Comparison of ENCODE assay signal across 18 cellular contexts in the genomic region with DNA sequence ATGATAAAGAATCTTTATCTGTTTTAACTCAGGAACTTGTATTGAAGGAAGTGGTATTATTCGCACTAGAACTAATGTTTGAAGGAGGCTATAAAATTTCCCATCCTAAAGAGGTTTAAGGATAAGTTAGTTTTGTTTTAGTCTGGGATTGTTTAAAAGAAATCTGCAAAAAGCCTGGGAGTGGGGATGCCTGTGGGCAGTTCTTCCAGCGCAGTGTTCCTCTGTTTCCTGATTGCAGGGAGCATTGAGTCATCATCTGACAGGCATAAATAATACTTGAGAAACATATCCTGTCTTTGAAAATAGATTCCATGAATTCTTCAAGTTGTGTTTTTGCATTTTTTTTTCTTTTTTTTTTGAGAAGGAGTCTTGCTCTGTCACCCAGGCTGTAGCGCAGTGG.
A peak's percentile ranks its signal among the peaks of the same experiment; 100 is the strongest.
DNase-seq lines count a peak whose midpoint lies in the region; TF ChIP-seq lines count a peak whose summit lies in the region.
"Had no signal": no experiment of that assay in that cellular context is flagged by ENCODE, and none has a peak within 500 bp of the region (broad histone marks: within the 10 kb centered on the region; RNA-seq: fewer than 3 reads in every experiment).

No MANE protein-coding gene starts in this region.

- no peaks in the 10 kb centered on the region for H3K27me3 ChIP-seq in MG63
- H3K27me3 ChIP-seq: colonic mucosa, right lobe of liver, tibial nerve had no signal

- no peak overlapping the region for H3K27ac ChIP-seq in OCI-LY7 (ENCODE audit: low read depth, low read length, poor library complexity, severe bottlenecking)
- H3K27ac ChIP-seq: colonic mucosa, right lobe of liver, tibial nerve had no signal

- no peaks in the 10 kb centered on the region for H4K20me1 ChIP-seq in OCI-LY7 (ENCODE audit: insufficient read depth, low read length)

- H2AFZ ChIP-seq in OCI-LY7 (ENCODE audit: low read length), result no peak overlapping the region

- no peaks in the 10 kb centered on the region for H3K4me1 Mint-ChIP-seq in immature natural killer cell
- H3K4me1 Mint-ChIP-seq: activated CD4-positive, alpha-beta T cell treated with anti-CD3 and anti-CD28 coated beads, Interleukin-2, amount 10 ng/mL, durations not matched to agents 24 days and 14 days; CD8-positive, alpha-beta memory T cell had no signal

- H3K4me3 ChIP-seq in MG63, result no peak overlapping the region
- no peak overlapping the region for H3K4me3 ChIP-seq in choroid plexus epithelial cell (ENCODE audit: low read depth, low read length)
- no peak overlapping the region for H3K4me3 ChIP-seq in OCI-LY7 (ENCODE audit: low read depth, low read length, poor library complexity, severe bottlenecking)
- H3K4me3 ChIP-seq: colonic mucosa, right lobe of liver, tibial nerve had no signal

- DNase-seq in AG20443 (ENCODE audit: low spot score), result peak; percentile 75
- DNase-seq in MG63, result peak; percentile 50
- DNase-seq in choroid plexus epithelial cell (ENCODE audit: low read depth), result peak; percentile 90
- DNase-seq in myocyte (ENCODE audit: low read depth), result peak; percentile 60
- no peak for DNase-seq in immature natural killer cell
- no peak for DNase-seq in OCI-LY7 (ENCODE audit: low spot score)
- DNase-seq in NCI-H146 treated with DMSO at 0.1 percent for 48 hours (lab: John Stamatoyannopoulos, UW; ENCODE audit: unreplicated experiment), result no peak
- DNase-seq in NCI-H82 (lab: John Stamatoyannopoulos, UW), result no peak
- DNase-seq: activated CD4-positive, alpha-beta T cell treated with anti-CD3 and anti-CD28 coated beads, Interleukin-2, amount 10 ng/mL, durations not matched to agents 24 days and 14 days; activated effector memory CD4-positive, alpha-beta T cell treated with anti-CD3 and anti-CD28 coated beads, Interleukin-2, amount 50 U/mL, for 16 hours; CD8-positive, alpha-beta memory T cell; colonic mucosa; hypothalamus; midbrain; NCI-H1105 treated with DMSO at 0.1 percent for 48 hours; NCI-H526; right lobe of liver had no signal

- H3K9me3 ChIP-seq in MG63 (no peaks in the 10 kb centered on the region; the same call in 1 of the 2 replicates), OCI-LY7 (ENCODE audit: low read length) (no peaks in the 10 kb centered on the region)
- H3K9me3 ChIP-seq: colonic mucosa, right lobe of liver, tibial nerve had no signal

- CTCF ChIA-PET in OCI-LY7 (lab: Charles Lee; ENCODE audit: unreplicated experiment), result no interaction called here

- H3K36me3 ChIP-seq in MG63, result no peaks in the 10 kb centered on the region
- H3K36me3 ChIP-seq in OCI-LY7 (ENCODE audit: insufficient read depth, low read length), result no peaks in the 10 kb centered on the region
- H3K36me3 ChIP-seq: colonic mucosa, right lobe of liver, tibial nerve had no signal

- no peaks in the 10 kb centered on the region for H3K36me3 Mint-ChIP-seq in immature natural killer cell
- H3K36me3 Mint-ChIP-seq: CD8-positive, alpha-beta memory T cell had no signal

- no peak overlapping the region for H3K27ac Mint-ChIP-seq in immature natural killer cell
- H3K27ac Mint-ChIP-seq: activated CD4-positive, alpha-beta T cell treated with anti-CD3 and anti-CD28 coated beads, Interleukin-2, amount 10 ng/mL, durations not matched to agents 24 days and 14 days; CD8-positive, alpha-beta memory T cell had no signal

- H3K79me2 ChIP-seq in OCI-LY7 (ENCODE audit: insufficient read depth, low read depth, low read length), result no peaks in the 10 kb centered on the region

- H3K4me3 Mint-ChIP-seq in immature natural killer cell, result no peak overlapping the region
- H3K4me3 Mint-ChIP-seq: activated CD4-positive, alpha-beta T cell treated with anti-CD3 and anti-CD28 coated beads, Interleukin-2, amount 10 ng/mL, durations not matched to agents 24 days and 14 days; CD8-positive, alpha-beta memory T cell had no signal

- BruUV-seq in OCI-LY7 (replicated peaks; lab: Mats Ljungman, UMichigan), result no TSS peak

- TF ChIP-seq CTCF in choroid plexus epithelial cell (conservative IDR thresholded peaks at IDR 0.05; ENCODE audit: low read depth, low read length) (no peak), OCI-LY7 (conservative IDR thresholded peaks at IDR 0.05; ENCODE audit: low read length) (no peak)

- POLR2A ChIA-PET in OCI-LY7 (lab: Charles Lee), result no interaction called here

- H3K4me2 ChIP-seq in OCI-LY7 (ENCODE audit: low read length), result no peak overlapping the region

- H3K27me3 Mint-ChIP-seq in immature natural killer cell (ENCODE audit: low read depth in 3 of 3), result no peaks in the 10 kb centered on the region
- H3K27me3 Mint-ChIP-seq: activated CD4-positive, alpha-beta T cell treated with anti-CD3 and anti-CD28 coated beads, Interleukin-2, amount 10 ng/mL, durations not matched to agents 24 days and 14 days; CD8-positive, alpha-beta memory T cell had no signal

- peaks cover 7 to 28% (median 12%) of the 10 kb centered on the region in 6 donors for H3K9me3 Mint-ChIP-seq in immature natural killer cell
- H3K9me3 Mint-ChIP-seq: activated CD4-positive, alpha-beta T cell treated with anti-CD3 and anti-CD28 coated beads, Interleukin-2, amount 10 ng/mL, durations not matched to agents 24 days and 14 days had no signal

- intact Hi-C loops in OCI-LY7 (cut with micrococcal nuclease; ENCODE audit: unreplicated experiment), result no loop called here

- no peaks in the 10 kb centered on the region for H3K9me2 ChIP-seq in OCI-LY7 (ENCODE audit: insufficient read depth, low read length)

- H3K4me1 ChIP-seq in OCI-LY7 (ENCODE audit: insufficient read depth, low read length, poor library complexity, severe bottlenecking), result no peaks in the 10 kb centered on the region
- H3K4me1 ChIP-seq: colonic mucosa, right lobe of liver, tibial nerve had no signal

Comparison
In these comparisons a context has a peak if more than half of its experiments do, and no peak if none do; other contexts are left out.
1. DNase-seq: peak in AG20443 (single experiment), MG63 (single experiment), choroid plexus epithelial cell (single experiment) and myocyte (single experiment); none in immature natural killer cell (0 of 3), OCI-LY7 (single experiment), NCI-H146 treated with DMSO at 0.1 percent for 48 hours (single experiment) and NCI-H82 (single experiment).